Comparison of ENCODE assay signal across 22 cellular contexts in genomic region chr4:176868676-176869075, GRCh38.
DNase-seq lines count a peak whose midpoint lies in the region; ATAC-seq, FAIRE-seq and TF ChIP-seq lines count a peak whose summit lies in the region.
"Had no signal": no experiment of that assay in that cellular context is flagged by ENCODE, and none has a peak within 500 bp of the region (broad histone marks: within the 10 kb centered on the region; RNA-seq: fewer than 3 reads in every experiment).

No MANE protein-coding gene starts in this region.

- POLR2A ChIA-PET in SK-N-SH (lab: Yijun Ruan, JAX): no interaction called here

- CTCF ChIA-PET in SK-N-SH (lab: Yijun Ruan, JAX): no interaction called here
- CTCF ChIA-PET in activated CD8-positive, alpha-beta memory T cell treated with anti-CD3 and anti-CD28 coated beads, Interleukin-2, amount 10 ng/mL, durations not matched to agents 7 days and 5 days (lab: Charles Lee): no interaction called here

- H3K79me2 ChIP-seq in SK-N-SH (ENCODE audit: insufficient read depth) (no peaks in the 10 kb centered on the region), osteoblast (ENCODE audit: insufficient read depth, low read length) (no peaks in the 10 kb centered on the region)

- H3K27ac ChIP-seq in SK-N-SH (ENCODE audit: low read depth in 2 of 2, low read length in 1 of 2) (no peak overlapping the region), osteoblast (ENCODE audit: low read depth, low read length) (no peak overlapping the region)
- H3K27ac ChIP-seq: 22Rv1, BLaER1, C4-2B had no signal

- H3K4me1 ChIP-seq in SK-N-SH (ENCODE audit: control insufficient read depth in 1 of 2, insufficient read depth in 2 of 2, low read depth in 1 of 2, low read length in 1 of 2) (0 out of 4 replicates have a peak, but pooled peaks cover 0 to 4% of the 10 kb centered on the region in 2 experiments), osteoblast (ENCODE audit: insufficient read depth, low read length) (no peaks in the 10 kb centered on the region)
- H3K4me1 ChIP-seq: BLaER1, HAP-1 had no signal

- TF ChIP-seq EP300 in SK-N-SH (IDR thresholded peaks at IDR 0.05; ENCODE audit: borderline replicate concordance in 1 of 2, low read depth in 1 of 2, low read length in 1 of 2): no peak

- TF ChIP-seq CTCF in SK-N-SH (IDR thresholded peaks at IDR 0.05): no peak
- TF ChIP-seq CTCF in osteoblast (IDR thresholded peaks at IDR 0.05; ENCODE audit: extremely low read depth, low read depth, low read length): no peak

- H3K4me2 ChIP-seq in SK-N-SH (no peak overlapping the region), osteoblast (ENCODE audit: insufficient read depth, low read length) (no peak overlapping the region)
- H3K4me2 ChIP-seq: BLaER1 had no signal

- FAIRE-seq in HTR-8/SVneo (lab: Jason Lieb, UNC): peak; percentile 4
- FAIRE-seq: D721Med, GM12892, H54 had no signal

- 31% methylated on average over 2 of the region's 2 CpGs for WGBS in SK-N-SH (ENCODE audit: low lambda C conversion rate)

- no peaks in the 10 kb centered on the region for H3K27me3 Mint-ChIP-seq in activated CD8-positive, alpha-beta memory T cell treated with anti-CD3 and anti-CD28 coated beads, Interleukin-2, amount 10 ng/mL, durations not matched to agents 7 days and 5 days
- H3K27me3 Mint-ChIP-seq: B cell; CD4-positive, CD25-positive, alpha-beta regulatory T cell; CD8-positive, alpha-beta memory T cell had no signal

- H2AFZ ChIP-seq in SK-N-SH (ENCODE audit: low read depth): peak overlapping the region; percentile 49; the same call in 1 of the 2 replicates
- peak overlapping the region; percentile 50 for H2AFZ ChIP-seq in osteoblast (ENCODE audit: low read length)

- no peak overlapping the region for H3K4me3 ChIP-seq in SK-N-SH (ENCODE audit: low read depth in 2 of 2, low read length in 1 of 2)
- H3K4me3 ChIP-seq in osteoblast (ENCODE audit: insufficient read depth, low read length): no peak overlapping the region
- H3K4me3 ChIP-seq: BLaER1, HAP-1 had no signal

- no peak overlapping the region for H3K4me3 Mint-ChIP-seq in activated CD8-positive, alpha-beta memory T cell treated with anti-CD3 and anti-CD28 coated beads, Interleukin-2, amount 10 ng/mL, durations not matched to agents 7 days and 5 days
- H3K4me3 Mint-ChIP-seq: B cell; CD4-positive, CD25-positive, alpha-beta regulatory T cell; CD8-positive, alpha-beta memory T cell; HFFc6 had no signal

- no peak overlapping the region for H3K9ac ChIP-seq in SK-N-SH
- H3K9ac ChIP-seq: BLaER1 had no signal

- H3K36me3 ChIP-seq in SK-N-SH (replicated peaks in 1 of 2; ENCODE audit: control insufficient read depth in 1 of 2, insufficient read depth in 2 of 2, low read length in 1 of 2) (no peaks in the 10 kb centered on the region), osteoblast (ENCODE audit: insufficient read depth, low read length) (no peaks in the 10 kb centered on the region)
- H3K36me3 ChIP-seq: BLaER1, HAP-1 had no signal

- H3K4me1 Mint-ChIP-seq in activated CD8-positive, alpha-beta memory T cell treated with anti-CD3 and anti-CD28 coated beads, Interleukin-2, amount 10 ng/mL, durations not matched to agents 7 days and 5 days: no peaks in the 10 kb centered on the region
- H3K4me1 Mint-ChIP-seq: B cell; CD4-positive, CD25-positive, alpha-beta regulatory T cell; CD8-positive, alpha-beta memory T cell had no signal

- H3K9me3 ChIP-seq in SK-N-SH: peaks cover 6% of the 10 kb centered on the region; the same call in 1 of the 2 replicates
- no peaks in the 10 kb centered on the region for H3K9me3 ChIP-seq in osteoblast (ENCODE audit: low read depth, low read length)
- H3K9me3 ChIP-seq: BLaER1, HAP-1 had no signal

- TF ChIP-seq RAD21 in SK-N-SH (IDR thresholded peaks at IDR 0.05; ENCODE audit: low read length): no peak

- no peak for DNase-seq in HTR-8/SVneo (ENCODE audit: insufficient read length, low spot score)
- DNase-seq in SK-N-SH: no peak
- no peak for DNase-seq in osteoblast (ENCODE audit: insufficient read length, low spot score, missing footprints)
- no peak for DNase-seq in NCI-H1436 treated with DMSO at 0.1 percent for 48 hours (lab: John Stamatoyannopoulos, UW)
- no peak for DNase-seq in NCI-H2029 treated with DMSO at 0.1 percent for 48 hours (lab: John Stamatoyannopoulos, UW)
- no peak for DNase-seq in activated CD8-positive, alpha-beta memory T cell treated with anti-CD3 and anti-CD28 coated beads, Interleukin-2, amount 10 ng/mL, durations not matched to agents 7 days and 5 days
- DNase-seq: CD4-positive, CD25-positive, alpha-beta regulatory T cell; CD8-positive, alpha-beta memory T cell; DMS 273 treated with DMSO at 0.1 percent for 48 hours; DMS79; GF-D8; GOT3; HFFc6 had no signal

- no peak overlapping the region for H3K27ac Mint-ChIP-seq in activated CD8-positive, alpha-beta memory T cell treated with anti-CD3 and anti-CD28 coated beads, Interleukin-2, amount 10 ng/mL, durations not matched to agents 7 days and 5 days
- H3K27ac Mint-ChIP-seq: B cell; CD4-positive, CD25-positive, alpha-beta regulatory T cell; CD8-positive, alpha-beta memory T cell; HFFc6 had no signal

- H3F3A ChIP-seq in SK-N-SH (replicated peaks; ENCODE audit: insufficient read depth): peaks cover 26% of the 10 kb centered on the region

- no peaks in the 10 kb centered on the region for H3K36me3 Mint-ChIP-seq in activated CD8-positive, alpha-beta memory T cell treated with anti-CD3 and anti-CD28 coated beads, Interleukin-2, amount 10 ng/mL, durations not matched to agents 7 days and 5 days
- H3K36me3 Mint-ChIP-seq: CD4-positive, CD25-positive, alpha-beta regulatory T cell; CD8-positive, alpha-beta memory T cell had no signal

- ATAC-seq in HG02938 (IDR thresholded peaks at IDR 0.05; ENCODE audit: unreplicated experiment): peak; percentile 75
- ATAC-seq in activated CD8-positive, alpha-beta memory T cell treated with anti-CD3 and anti-CD28 coated beads, Interleukin-2, amount 10 ng/mL, durations not matched to agents 7 days and 5 days: no peak

- H3K9me3 Mint-ChIP-seq in activated CD8-positive, alpha-beta memory T cell treated with anti-CD3 and anti-CD28 coated beads, Interleukin-2, amount 10 ng/mL, durations not matched to agents 7 days and 5 days (ENCODE audit: low read depth): no peaks in the 10 kb centered on the region

- H3K27me3 ChIP-seq in SK-N-SH (ENCODE audit: insufficient read depth): no peaks in the 10 kb centered on the region
- no peaks in the 10 kb centered on the region for H3K27me3 ChIP-seq in osteoblast (ENCODE audit: insufficient read depth, low read length)
- H3K27me3 ChIP-seq: BLaER1 had no signal

- H3K9me2 ChIP-seq in SK-N-SH: no peaks in the 10 kb centered on the region

- no peaks in the 10 kb centered on the region for H4K20me1 ChIP-seq in SK-N-SH (ENCODE audit: insufficient read depth)
- H4K20me1 ChIP-seq in osteoblast (ENCODE audit: insufficient read depth, low read length): no peaks in the 10 kb centered on the region
- H4K20me1 ChIP-seq: BLaER1 had no signal

TF ChIP-seq in SK-N-SH, 30 proteins besides CTCF, POLR2A, EP300 and RAD21:
- TF ChIP-seq RFX5 (IDR thresholded peaks at IDR 0.05; ENCODE audit: low read length): no peak
- no peak for TF ChIP-seq TCF12 (IDR thresholded peaks at IDR 0.05)
- no peak for TF ChIP-seq TAF1 (IDR thresholded peaks at IDR 0.05; ENCODE audit: borderline replicate concordance, low read depth, low read length)
- no peak for TF ChIP-seq MEF2A (IDR thresholded peaks at IDR 0.05; ENCODE audit: borderline replicate concordance, low read depth)
- no peak for TF ChIP-seq FOXJ3 (CRISPR knock-in tag; IDR thresholded peaks at IDR 0.05)
- TF ChIP-seq NRF1 (IDR thresholded peaks at IDR 0.05; ENCODE audit: low read depth, low read length): no peak
TF ChIP-seq in SK-N-SH: peak in this region for 0.
